Comparison of ENCODE assay signal across 1 cellular context in the genomic region with DNA sequence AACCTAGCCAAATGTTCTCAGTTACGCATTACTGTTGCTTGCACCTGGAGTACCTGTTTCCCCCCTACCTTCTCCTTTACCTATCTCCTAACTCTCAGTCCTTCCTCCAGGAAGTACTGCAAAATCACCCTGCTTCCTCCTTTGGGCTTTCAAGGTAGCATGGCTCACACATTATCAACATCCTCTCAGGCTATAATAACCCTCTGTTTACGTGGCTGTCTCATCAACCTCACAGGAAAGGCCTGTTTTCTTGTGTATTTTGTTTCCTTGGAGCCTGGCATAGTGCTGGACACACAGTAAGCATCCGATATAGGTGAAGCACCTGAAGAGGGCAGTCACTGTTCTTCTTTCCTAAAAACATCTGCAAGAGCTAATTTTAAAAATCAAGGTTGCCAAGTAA.
TF ChIP-seq lines count a peak whose summit lies in the region.

No MANE protein-coding gene starts in this region.

TF ChIP-seq in endothelial cell of umbilical vein, 7 proteins besides CTCF, POLR2A, EP300 and RAD21:
- TF ChIP-seq GATA2 (IDR thresholded peaks at IDR 0.05; ENCODE audit: insufficient read depth, insufficient read length, low read depth, low read length) (peak; percentile 41), EZH2 (IDR thresholded peaks at IDR 0.05; ENCODE audit: borderline replicate concordance, low read depth, low read length, severe bottlenecking) (no peak), POLR2AphosphoS5 (IDR thresholded peaks at IDR 0.05; ENCODE audit: insufficient read depth, low read depth, low read length) (no peak)
